ENCODE assay signal across 14 cellular contexts in genomic region chr1:204087181-204087892, GRCh38. TPM values are rescaled to one million over a fixed set of nuclear protein-coding genes. Genes with fewer than 3 reads are reported as not detected.
A peak's percentile ranks its signal among the peaks of the same experiment; 100 is the strongest.
DNase-seq lines count a peak whose midpoint lies in the region; ATAC-seq, FAIRE-seq and TF ChIP-seq lines count a peak whose summit lies in the region.
"Had no signal": no experiment of that assay in that cellular context is flagged by ENCODE, and none has a peak within 500 bp of the region (broad histone marks: within the 10 kb centered on the region; RNA-seq: fewer than 3 reads in every experiment).

No MANE protein-coding gene starts in this region.

- H3K27me3 ChIP-seq in CD8-positive, alpha-beta memory T cell (ENCODE audit: insufficient read depth, low read length, poor library complexity, severe bottlenecking) = no peaks in the 10 kb centered on the region
- H3K27me3 ChIP-seq in left lung (no peaks in the 10 kb centered on the region), HepG2 (ENCODE audit: control insufficient read depth in 1 of 2, insufficient read depth in 2 of 2, low read length in 2 of 2) (no peaks in the 10 kb centered on the region)

- TF ChIP-seq EP300 in HepG2 (IDR thresholded peaks at IDR 0.05; ENCODE audit: low read depth in 2 of 2, low read length in 2 of 2) = no peak
- TF ChIP-seq EP300 in HepG2 (CRISPR knock-in tag; IDR thresholded peaks at IDR 0.05; ENCODE audit: borderline replicate concordance) = no peak

- H3K4me3 Mint-ChIP-seq in CD8-positive, alpha-beta memory T cell = peak overlapping the region in 3 of 7 donors; percentile 15 to 48 (median 22)

- TF ChIP-seq CTCF in VCaP (conservative IDR thresholded peaks at IDR 0.05) (no peak), left lung (IDR thresholded peaks at IDR 0.05) (no peak), HepG2 (CRISPR knock-in tag; IDR thresholded peaks at IDR 0.05) (no peak)

- H3K79me2 ChIP-seq in HepG2 (ENCODE audit: insufficient read depth, low read length) = peaks cover 87% of the 10 kb centered on the region

- no peak for DNase-seq in CD8-positive, alpha-beta memory T cell
- peak in 1 of 2 donors; percentile 22 for DNase-seq in left lung
- DNase-seq in effector CD4-positive, alpha-beta T cell = no peak
- no peak for DNase-seq in stimulated activated CD4-positive, alpha-beta T cell treated with anti-CD3 and anti-CD28 coated beads, Interleukin-15, amount 100 ng/mL, for 24 hours
- DNase-seq in HepG2 (ENCODE audit: low spot score) = no peak
- DNase-seq: activated CD4-positive, alpha-beta T cell treated with anti-CD3 and anti-CD28 coated beads, Interleukin-2, amount 50 U/mL, for 48 hours; Calu3; islet precursor cell; SHP77; stimulated activated CD8-positive, alpha-beta memory T cell treated with anti-CD3 and anti-CD28 coated beads, Interleukin-4, amount 100 ng/mL, for 48 hours had no signal

- in situ Hi-C loops in HepG2 (cut with HindIII; ENCODE audit: extremely low pct_ligation_motif_present, low pct_unique_long_range_greater_than_20kb) = no loop called here

- H3K27ac Mint-ChIP-seq in CD8-positive, alpha-beta memory T cell = peak overlapping the region in 7 of 8 donors; percentile 33 to 78 (median 61)

- no peak overlapping the region for H3K27ac ChIP-seq in CD8-positive, alpha-beta memory T cell (ENCODE audit: low read depth, low read length)
- H3K27ac ChIP-seq in VCaP (peak overlapping the region; percentile 100), left lung (peak overlapping the region; percentile 52 to 67), skin epidermis (peak overlapping the region in 14 of 21 experiments; percentile 3 to 87 (median 65)), HepG2 (ENCODE audit: extremely low read length, insufficient read depth, low read length) (no peak overlapping the region)

- CTCF ChIA-PET in CD8-positive, alpha-beta memory T cell (lab: Charles Lee) = no interaction called here
- CTCF ChIA-PET in HepG2 (lab: Yijun Ruan, JAX; ENCODE audit: low intra/inter-chr PET ratio, low total read pairs) = no interaction called here

- intact Hi-C loops in left lung (cut with DNase I) = no loop called here
- intact Hi-C loops in HepG2 (cut with micrococcal nuclease; ENCODE audit: unreplicated experiment) = no loop called here

- H3K4me3 ChIP-seq in CD8-positive, alpha-beta memory T cell (ENCODE audit: low read length) = no peak overlapping the region
- no peak overlapping the region for H3K4me3 ChIP-seq in left lung
- no peak overlapping the region for H3K4me3 ChIP-seq in skin epidermis
- no peak overlapping the region for H3K4me3 ChIP-seq in HepG2 (replicated peaks in 1 of 3; ENCODE audit: insufficient read depth in 1 of 3, low read depth in 2 of 3, low read length in 3 of 3)

- H3K4me1 Mint-ChIP-seq in CD8-positive, alpha-beta memory T cell = peaks cover 20 to 41% (median 33%) of the 10 kb centered on the region in 3 donors

- WGBS in HepG2 (ENCODE audit: low lambda C conversion rate) = 98% methylated on average over 7 of the region's 8 CpGs

- H2AFZ ChIP-seq in HepG2 (ENCODE audit: low read length) = no peak overlapping the region

- TF ChIP-seq RAD21 in HepG2 (CRISPR knock-in tag; IDR thresholded peaks at IDR 0.05) = no peak

- H3K9me3 Mint-ChIP-seq in CD8-positive, alpha-beta memory T cell = no peaks in the 10 kb centered on the region

- FAIRE-seq in HepG2 (lab: Jason Lieb, UNC) = no peak
- FAIRE-seq: endometrium had no signal

- H4K20me1 ChIP-seq in HepG2 (ENCODE audit: insufficient read depth, low read length) = peaks cover 7% of the 10 kb centered on the region

- peaks cover 0 to 3% of the 10 kb centered on the region in 2 donors for H3K27me3 Mint-ChIP-seq in CD8-positive, alpha-beta memory T cell

- H3K4me1 ChIP-seq in CD8-positive, alpha-beta memory T cell (ENCODE audit: insufficient read depth, low read length) = no peaks in the 10 kb centered on the region
- H3K4me1 ChIP-seq in left lung (peaks cover 29 to 76% of the 10 kb centered on the region in 2 donors), HepG2 (ENCODE audit: insufficient read depth, low read length) (peaks cover 61% of the 10 kb centered on the region)

- H3K36me3 ChIP-seq in CD8-positive, alpha-beta memory T cell (ENCODE audit: insufficient read depth, low read length) = no peaks in the 10 kb centered on the region
- H3K36me3 ChIP-seq in left lung (no peaks in the 10 kb centered on the region), HepG2 (replicated peaks in 1 of 2; ENCODE audit: control insufficient read depth in 1 of 2, insufficient read depth in 2 of 2, low read length in 2 of 2) (peaks cover 0 to 3% of the 10 kb centered on the region in 2 experiments; a peak in 1 of 5 replicates)

- no peaks in the 10 kb centered on the region for H3K9me3 ChIP-seq in CD8-positive, alpha-beta memory T cell (ENCODE audit: low read length)
- H3K9me3 ChIP-seq in left lung (no peaks in the 10 kb centered on the region), HepG2 (ENCODE audit: low read length) (no peaks in the 10 kb centered on the region)

- H3K9ac ChIP-seq in HepG2 (ENCODE audit: insufficient read depth, low read depth, low read length) = no peak overlapping the region

- no TSS peak for BruUV-seq in HepG2 (replicated peaks; lab: Mats Ljungman, UMichigan)

- ATAC-seq in left lung = no peak
- ATAC-seq in HepG2 = no peak
- no peak for ATAC-seq in GM21360 (IDR thresholded peaks at IDR 0.05; ENCODE audit: unreplicated experiment)

- POLR2A ChIA-PET in CD8-positive, alpha-beta memory T cell (lab: Charles Lee) = no interaction called here
- POLR2A ChIA-PET in HepG2 (lab: Yijun Ruan, JAX) = no interaction called here

- no peak for TF ChIP-seq POLR2A in HepG2 (IDR thresholded peaks at IDR 0.05; ENCODE audit: insufficient read depth in 1 of 2, low read depth in 2 of 2, low read length in 2 of 2)

- no peak overlapping the region for H3K4me2 ChIP-seq in HepG2 (ENCODE audit: low read depth, low read length)

- no peaks in the 10 kb centered on the region for H3K36me3 Mint-ChIP-seq in CD8-positive, alpha-beta memory T cell

TF ChIP-seq in HepG2, 621 proteins besides CTCF, POLR2A, EP300 and RAD21 (continues in another document):
- TF ChIP-seq DMTF1 (CRISPR knock-in tag; IDR thresholded peaks at IDR 0.05) (no peak), ZNF460 (CRISPR knock-in tag; IDR thresholded peaks at IDR 0.05; ENCODE audit: borderline replicate concordance) (no peak), ZNF263 (CRISPR knock-in tag; IDR thresholded peaks at IDR 0.05) (no peak), NCOA5 (CRISPR knock-in tag; IDR thresholded peaks at IDR 0.05) (no peak), HES4 (CRISPR knock-in tag; IDR thresholded peaks at IDR 0.05; ENCODE audit: borderline replicate concordance) (no peak), HDAC2 (CRISPR knock-in tag; IDR thresholded peaks at IDR 0.05) (no peak), RORA (CRISPR knock-in tag; IDR thresholded peaks at IDR 0.05) (no peak)
- TF ChIP-seq, protein P1, sequence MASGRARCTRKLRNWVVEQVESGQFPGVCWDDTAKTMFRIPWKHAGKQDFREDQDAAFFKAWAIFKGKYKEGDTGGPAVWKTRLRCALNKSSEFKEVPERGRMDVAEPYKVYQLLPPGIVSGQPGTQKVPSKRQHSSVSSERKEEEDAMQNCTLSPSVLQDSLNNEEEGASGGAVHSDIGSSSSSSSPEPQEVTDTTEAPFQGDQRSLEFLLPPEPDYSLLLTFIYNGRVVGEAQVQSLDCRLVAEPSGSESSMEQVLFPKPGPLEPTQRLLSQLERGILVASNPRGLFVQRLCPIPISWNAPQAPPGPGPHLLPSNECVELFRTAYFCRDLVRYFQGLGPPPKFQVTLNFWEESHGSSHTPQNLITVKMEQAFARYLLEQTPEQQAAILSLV (CRISPR knock-in tag; IDR thresholded peaks at IDR 0.05; ENCODE audit: borderline replicate concordance) = no peak

RNA-seq across cellular contexts. Expression of gene SOX13, which starts 14.4 kb away (rescaled TPM):
- total RNA-seq in CD8-positive, alpha-beta memory T cell = 1 to 10 TPM; 3.1 TPM
- polyA plus RNA-seq in CD8-positive, alpha-beta memory T cell = 5.5 TPM
- total RNA-seq in left lung (10 to 100 TPM; 41.7 to 45.0 TPM), HepG2 (2016; rRNA removed; fragmentation: Illumina TruSeq; extraction: Trizol) (9.3 and 13.3 TPM in 2 replicates)
- total RNA-seq in HepG2 (2016; cell fraction: cytosol; rRNA removed; fragmentation: Illumina TruSeq; extraction: Trizol; ENCODE audit: low read depth) = 19.4 and 23.0 TPM in 2 replicates
- total RNA-seq in HepG2 (2016; cell fraction: insoluble cytoplasmic fraction; rRNA removed; fragmentation: Illumina TruSeq; extraction: Trizol) = 9.5 and 12.4 TPM in 2 replicates
- total RNA-seq in HepG2 (2016; cell fraction: membrane; rRNA removed; fragmentation: Illumina TruSeq; extraction: Trizol) = 7.5 and 8.0 TPM in 2 replicates
- total RNA-seq in HepG2 (2016; cell fraction: nucleus; rRNA removed; fragmentation: Illumina TruSeq; extraction: Trizol) = 11.8 and 12.5 TPM in 2 replicates
- 15.8 and 19.0 TPM in 2 replicates for polyA plus RNA-seq in HepG2 (2011; rRNA removed)
- 11.5 and 12.7 TPM in 2 replicates for polyA plus RNA-seq in HepG2 (2011; cell fraction: cytosol; rRNA removed)
- polyA plus RNA-seq in HepG2 (2011; cell fraction: nucleus; rRNA removed) = 51.5 and 56.0 TPM in 2 replicates
- polyA plus RNA-seq in HepG2 (2012) = 12.2 and 14.5 TPM in 2 replicates
- polyA plus RNA-seq in HepG2 (2016; cell fraction: cytosol; fragmentation: Illumina TruSeq; extraction: Trizol; ENCODE audit: low read depth) = 1.2 and 1.3 TPM in 2 replicates
- polyA plus RNA-seq in HepG2 (2016; cell fraction: insoluble cytoplasmic fraction; fragmentation: Illumina TruSeq; extraction: Trizol; ENCODE audit: low read depth) = 12.0 and 16.7 TPM in 2 replicates
- polyA plus RNA-seq in HepG2 (2016; cell fraction: membrane; fragmentation: Illumina TruSeq; extraction: Trizol; ENCODE audit: low read depth) = 3.4 and 3.9 TPM in 2 replicates
- polyA plus RNA-seq in HepG2 (2016; cell fraction: nucleus; fragmentation: Illumina TruSeq; extraction: Trizol; ENCODE audit: insufficient read depth, low read depth) = 29.9 and 34.7 TPM in 2 replicates
- polyA minus RNA-seq in HepG2 (2011; rRNA and poly(A)+ RNA removed; ENCODE audit: low replicate concordance) = 50.6 and 65.9 TPM in 2 replicates
- polyA minus RNA-seq in HepG2 (2011; cell fraction: cytosol; rRNA and poly(A)+ RNA removed) = 12.0 and 12.7 TPM in 2 replicates
- polyA minus RNA-seq in HepG2 (2011; cell fraction: nucleus; rRNA and poly(A)+ RNA removed) = 40.8 and 41.1 TPM in 2 replicates

Comparison
In these comparisons a context has a peak if more than half of its experiments do, and no peak if none do; other contexts are left out.
1. H3K27ac ChIP-seq: peak in VCaP (single experiment), left lung (2 of 2) and skin epidermis (14 of 21); none in CD8-positive, alpha-beta memory T cell (single experiment) and HepG2 (single experiment).